ENCODE assay signal across 13 cellular contexts in genomic region chr17:21061158-21061835, GRCh38.
"Had no signal": no experiment of that assay in that cellular context is flagged by ENCODE, and none has a peak within 500 bp of the region (broad histone marks: within the 10 kb centered on the region; RNA-seq: fewer than 3 reads in every experiment).

No MANE protein-coding gene starts in this region.

- ATAC-seq: effector memory CD8-positive, alpha-beta T cell; psoas muscle; sciatic nerve had no signal

- H3K4me1 ChIP-seq: psoas muscle had no signal

- H3K27me3 ChIP-seq: spleen had no signal

- DNase-seq: activated CD4-positive, CD25-positive, alpha-beta regulatory T cell treated with anti-CD3 and anti-CD28 coated beads, Interleukin-2, amount 50 U/mL, for 72 hours; activated naive CD4-positive, alpha-beta T cell; activated T-cell treated with anti-CD3 and anti-CD28 coated beads for 4 hours; anterior cingulate cortex; effector memory CD8-positive, alpha-beta T cell; foreskin melanocyte; psoas muscle; spleen; T-helper 9 cell had no signal

- H3K36me3 ChIP-seq: spleen, thoracic aorta had no signal

- H3K9me3 ChIP-seq: psoas muscle, spleen, thoracic aorta had no signal

- H3K27ac ChIP-seq: epithelial cell of prostate, psoas muscle, spleen, thoracic aorta had no signal

- H3K4me3 ChIP-seq: lung, psoas muscle, spleen, thoracic aorta had no signal
